2 cellular contexts compared by ENCODE assay signal in the genomic region with DNA sequence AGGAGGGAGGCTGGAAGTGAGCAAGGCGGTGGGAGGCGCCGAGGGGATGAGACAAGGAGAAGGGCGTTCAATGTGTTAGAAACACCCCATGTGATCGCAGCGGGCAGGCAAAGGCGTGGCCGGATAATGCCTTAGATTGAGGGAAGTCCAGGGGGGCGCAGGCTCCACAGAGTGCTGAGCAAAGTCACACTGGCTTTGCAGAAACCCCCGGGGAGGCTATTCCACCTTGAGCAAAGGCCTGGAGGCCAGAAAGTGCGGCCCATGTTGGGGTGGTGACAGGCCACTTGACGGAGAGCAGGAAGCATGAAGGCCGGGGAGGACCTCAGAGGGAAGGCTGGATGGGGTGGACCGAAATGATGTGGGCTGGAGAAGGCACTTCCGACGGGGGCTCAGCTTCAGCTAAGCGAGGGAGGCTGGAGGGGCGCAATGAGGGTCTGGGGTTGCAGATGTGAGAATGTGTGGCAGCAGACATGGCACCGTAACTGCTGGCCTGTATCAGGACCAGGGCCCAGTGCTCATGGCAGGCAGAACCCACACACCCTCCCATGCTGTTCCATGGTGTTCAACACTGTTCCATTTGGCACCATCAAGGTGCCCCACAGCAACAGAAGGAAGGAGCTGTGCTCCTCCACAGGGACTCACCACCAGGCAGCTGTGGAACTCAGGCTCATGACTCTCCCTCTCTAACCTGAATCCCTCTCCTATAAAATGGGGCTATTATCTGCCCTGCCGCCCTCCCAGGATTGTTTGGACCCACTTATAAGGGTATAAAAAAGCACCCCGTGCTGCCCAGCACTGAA.
TF ChIP-seq lines count a peak whose summit lies in the region.

No MANE protein-coding gene starts in this region.

TF ChIP-seq in SK-N-SH, 30 proteins besides CTCF, POLR2A, EP300 and RAD21 (continued from another document):
- TF ChIP-seq, protein P1, sequence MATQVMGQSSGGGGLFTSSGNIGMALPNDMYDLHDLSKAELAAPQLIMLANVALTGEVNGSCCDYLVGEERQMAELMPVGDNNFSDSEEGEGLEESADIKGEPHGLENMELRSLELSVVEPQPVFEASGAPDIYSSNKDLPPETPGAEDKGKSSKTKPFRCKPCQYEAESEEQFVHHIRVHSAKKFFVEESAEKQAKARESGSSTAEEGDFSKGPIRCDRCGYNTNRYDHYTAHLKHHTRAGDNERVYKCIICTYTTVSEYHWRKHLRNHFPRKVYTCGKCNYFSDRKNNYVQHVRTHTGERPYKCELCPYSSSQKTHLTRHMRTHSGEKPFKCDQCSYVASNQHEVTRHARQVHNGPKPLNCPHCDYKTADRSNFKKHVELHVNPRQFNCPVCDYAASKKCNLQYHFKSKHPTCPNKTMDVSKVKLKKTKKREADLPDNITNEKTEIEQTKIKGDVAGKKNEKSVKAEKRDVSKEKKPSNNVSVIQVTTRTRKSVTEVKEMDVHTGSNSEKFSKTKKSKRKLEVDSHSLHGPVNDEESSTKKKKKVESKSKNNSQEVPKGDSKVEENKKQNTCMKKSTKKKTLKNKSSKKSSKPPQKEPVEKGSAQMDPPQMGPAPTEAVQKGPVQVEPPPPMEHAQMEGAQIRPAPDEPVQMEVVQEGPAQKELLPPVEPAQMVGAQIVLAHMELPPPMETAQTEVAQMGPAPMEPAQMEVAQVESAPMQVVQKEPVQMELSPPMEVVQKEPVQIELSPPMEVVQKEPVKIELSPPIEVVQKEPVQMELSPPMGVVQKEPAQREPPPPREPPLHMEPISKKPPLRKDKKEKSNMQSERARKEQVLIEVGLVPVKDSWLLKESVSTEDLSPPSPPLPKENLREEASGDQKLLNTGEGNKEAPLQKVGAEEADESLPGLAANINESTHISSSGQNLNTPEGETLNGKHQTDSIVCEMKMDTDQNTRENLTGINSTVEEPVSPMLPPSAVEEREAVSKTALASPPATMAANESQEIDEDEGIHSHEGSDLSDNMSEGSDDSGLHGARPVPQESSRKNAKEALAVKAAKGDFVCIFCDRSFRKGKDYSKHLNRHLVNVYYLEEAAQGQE (IDR thresholded peaks at IDR 0.05; ENCODE audit: low read depth, low read length), result no peak
- TF ChIP-seq SIN3A (IDR thresholded peaks at IDR 0.05; ENCODE audit: borderline replicate concordance, low read depth, low read length) (no peak), JUND (IDR thresholded peaks at IDR 0.05) (no peak), RCOR1 (IDR thresholded peaks at IDR 0.05; ENCODE audit: low read length) (no peak), CHD2 (IDR thresholded peaks at IDR 0.05; ENCODE audit: low read length, partially characterized antibody) (no peak), RXRA (IDR thresholded peaks at IDR 0.05; ENCODE audit: borderline replicate concordance, low read depth) (no peak), NRF1 (IDR thresholded peaks at IDR 0.05; ENCODE audit: low read depth, low read length) (no peak)
- TF ChIP-seq, protein P2, sequence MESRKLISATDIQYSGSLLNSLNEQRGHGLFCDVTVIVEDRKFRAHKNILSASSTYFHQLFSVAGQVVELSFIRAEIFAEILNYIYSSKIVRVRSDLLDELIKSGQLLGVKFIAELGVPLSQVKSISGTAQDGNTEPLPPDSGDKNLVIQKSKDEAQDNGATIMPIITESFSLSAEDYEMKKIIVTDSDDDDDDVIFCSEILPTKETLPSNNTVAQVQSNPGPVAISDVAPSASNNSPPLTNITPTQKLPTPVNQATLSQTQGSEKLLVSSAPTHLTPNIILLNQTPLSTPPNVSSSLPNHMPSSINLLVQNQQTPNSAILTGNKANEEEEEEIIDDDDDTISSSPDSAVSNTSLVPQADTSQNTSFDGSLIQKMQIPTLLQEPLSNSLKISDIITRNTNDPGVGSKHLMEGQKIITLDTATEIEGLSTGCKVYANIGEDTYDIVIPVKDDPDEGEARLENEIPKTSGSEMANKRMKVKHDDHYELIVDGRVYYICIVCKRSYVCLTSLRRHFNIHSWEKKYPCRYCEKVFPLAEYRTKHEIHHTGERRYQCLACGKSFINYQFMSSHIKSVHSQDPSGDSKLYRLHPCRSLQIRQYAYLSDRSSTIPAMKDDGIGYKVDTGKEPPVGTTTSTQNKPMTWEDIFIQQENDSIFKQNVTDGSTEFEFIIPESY (IDR thresholded peaks at IDR 0.05; ENCODE audit: borderline replicate concordance, low read depth), result no peak

TF ChIP-seq in SK-N-SH treated with all-trans-retinoic acid at 6 μM for 48 hours, 23 proteins besides CTCF, POLR2A, EP300 and RAD21 (continued from another document):
- TF ChIP-seq, protein P3, sequence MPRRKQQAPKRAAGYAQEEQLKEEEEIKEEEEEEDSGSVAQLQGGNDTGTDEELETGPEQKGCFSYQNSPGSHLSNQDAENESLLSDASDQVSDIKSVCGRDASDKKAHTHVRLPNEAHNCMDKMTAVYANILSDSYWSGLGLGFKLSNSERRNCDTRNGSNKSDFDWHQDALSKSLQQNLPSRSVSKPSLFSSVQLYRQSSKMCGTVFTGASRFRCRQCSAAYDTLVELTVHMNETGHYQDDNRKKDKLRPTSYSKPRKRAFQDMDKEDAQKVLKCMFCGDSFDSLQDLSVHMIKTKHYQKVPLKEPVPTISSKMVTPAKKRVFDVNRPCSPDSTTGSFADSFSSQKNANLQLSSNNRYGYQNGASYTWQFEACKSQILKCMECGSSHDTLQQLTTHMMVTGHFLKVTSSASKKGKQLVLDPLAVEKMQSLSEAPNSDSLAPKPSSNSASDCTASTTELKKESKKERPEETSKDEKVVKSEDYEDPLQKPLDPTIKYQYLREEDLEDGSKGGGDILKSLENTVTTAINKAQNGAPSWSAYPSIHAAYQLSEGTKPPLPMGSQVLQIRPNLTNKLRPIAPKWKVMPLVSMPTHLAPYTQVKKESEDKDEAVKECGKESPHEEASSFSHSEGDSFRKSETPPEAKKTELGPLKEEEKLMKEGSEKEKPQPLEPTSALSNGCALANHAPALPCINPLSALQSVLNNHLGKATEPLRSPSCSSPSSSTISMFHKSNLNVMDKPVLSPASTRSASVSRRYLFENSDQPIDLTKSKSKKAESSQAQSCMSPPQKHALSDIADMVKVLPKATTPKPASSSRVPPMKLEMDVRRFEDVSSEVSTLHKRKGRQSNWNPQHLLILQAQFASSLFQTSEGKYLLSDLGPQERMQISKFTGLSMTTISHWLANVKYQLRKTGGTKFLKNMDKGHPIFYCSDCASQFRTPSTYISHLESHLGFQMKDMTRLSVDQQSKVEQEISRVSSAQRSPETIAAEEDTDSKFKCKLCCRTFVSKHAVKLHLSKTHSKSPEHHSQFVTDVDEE (CRISPR knock-in tag; IDR thresholded peaks at IDR 0.05), result no peak
- no peak for TF ChIP-seq SNAI2 (CRISPR knock-in tag; IDR thresholded peaks at IDR 0.05)
- no peak for TF ChIP-seq ZFP3 (CRISPR knock-in tag; IDR thresholded peaks at IDR 0.05)
- no peak for TF ChIP-seq RARB (CRISPR knock-in tag; IDR thresholded peaks at IDR 0.05)
- TF ChIP-seq, protein P4, sequence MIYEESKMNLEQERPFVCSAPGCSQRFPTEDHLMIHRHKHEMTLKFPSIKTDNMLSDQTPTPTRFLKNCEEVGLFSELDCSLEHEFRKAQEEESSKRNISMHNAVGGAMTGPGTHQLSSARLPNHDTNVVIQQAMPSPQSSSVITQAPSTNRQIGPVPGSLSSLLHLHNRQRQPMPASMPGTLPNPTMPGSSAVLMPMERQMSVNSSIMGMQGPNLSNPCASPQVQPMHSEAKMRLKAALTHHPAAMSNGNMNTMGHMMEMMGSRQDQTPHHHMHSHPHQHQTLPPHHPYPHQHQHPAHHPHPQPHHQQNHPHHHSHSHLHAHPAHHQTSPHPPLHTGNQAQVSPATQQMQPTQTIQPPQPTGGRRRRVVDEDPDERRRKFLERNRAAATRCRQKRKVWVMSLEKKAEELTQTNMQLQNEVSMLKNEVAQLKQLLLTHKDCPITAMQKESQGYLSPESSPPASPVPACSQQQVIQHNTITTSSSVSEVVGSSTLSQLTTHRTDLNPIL (CRISPR knock-in tag; IDR thresholded peaks at IDR 0.05; ENCODE audit: low read depth), result no peak
- TF ChIP-seq TOX (CRISPR knock-in tag; IDR thresholded peaks at IDR 0.05; ENCODE audit: borderline replicate concordance), result no peak
- TF ChIP-seq, protein P5, sequence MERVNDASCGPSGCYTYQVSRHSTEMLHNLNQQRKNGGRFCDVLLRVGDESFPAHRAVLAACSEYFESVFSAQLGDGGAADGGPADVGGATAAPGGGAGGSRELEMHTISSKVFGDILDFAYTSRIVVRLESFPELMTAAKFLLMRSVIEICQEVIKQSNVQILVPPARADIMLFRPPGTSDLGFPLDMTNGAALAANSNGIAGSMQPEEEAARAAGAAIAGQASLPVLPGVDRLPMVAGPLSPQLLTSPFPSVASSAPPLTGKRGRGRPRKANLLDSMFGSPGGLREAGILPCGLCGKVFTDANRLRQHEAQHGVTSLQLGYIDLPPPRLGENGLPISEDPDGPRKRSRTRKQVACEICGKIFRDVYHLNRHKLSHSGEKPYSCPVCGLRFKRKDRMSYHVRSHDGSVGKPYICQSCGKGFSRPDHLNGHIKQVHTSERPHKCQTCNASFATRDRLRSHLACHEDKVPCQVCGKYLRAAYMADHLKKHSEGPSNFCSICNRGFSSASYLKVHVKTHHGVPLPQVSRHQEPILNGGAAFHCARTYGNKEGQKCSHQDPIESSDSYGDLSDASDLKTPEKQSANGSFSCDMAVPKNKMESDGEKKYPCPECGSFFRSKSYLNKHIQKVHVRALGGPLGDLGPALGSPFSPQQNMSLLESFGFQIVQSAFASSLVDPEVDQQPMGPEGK (CRISPR knock-in tag; IDR thresholded peaks at IDR 0.05; ENCODE audit: borderline replicate concordance), result no peak
- no peak for TF ChIP-seq ZFP30 (CRISPR knock-in tag; IDR thresholded peaks at IDR 0.05)
- TF ChIP-seq CSDC2 (CRISPR knock-in tag; IDR thresholded peaks at IDR 0.05), result no peak
- no peak for TF ChIP-seq BACH2 (CRISPR knock-in tag; IDR thresholded peaks at IDR 0.05; ENCODE audit: borderline replicate concordance)
- no peak for TF ChIP-seq ZNF565 (CRISPR knock-in tag; conservative IDR thresholded peaks at IDR 0.05; ENCODE audit: low read depth)
- TF ChIP-seq OSR1 (CRISPR knock-in tag; IDR thresholded peaks at IDR 0.05), result no peak
- TF ChIP-seq ZC3H10 (CRISPR knock-in tag; IDR thresholded peaks at IDR 0.05), result no peak
- TF ChIP-seq, protein P6, sequence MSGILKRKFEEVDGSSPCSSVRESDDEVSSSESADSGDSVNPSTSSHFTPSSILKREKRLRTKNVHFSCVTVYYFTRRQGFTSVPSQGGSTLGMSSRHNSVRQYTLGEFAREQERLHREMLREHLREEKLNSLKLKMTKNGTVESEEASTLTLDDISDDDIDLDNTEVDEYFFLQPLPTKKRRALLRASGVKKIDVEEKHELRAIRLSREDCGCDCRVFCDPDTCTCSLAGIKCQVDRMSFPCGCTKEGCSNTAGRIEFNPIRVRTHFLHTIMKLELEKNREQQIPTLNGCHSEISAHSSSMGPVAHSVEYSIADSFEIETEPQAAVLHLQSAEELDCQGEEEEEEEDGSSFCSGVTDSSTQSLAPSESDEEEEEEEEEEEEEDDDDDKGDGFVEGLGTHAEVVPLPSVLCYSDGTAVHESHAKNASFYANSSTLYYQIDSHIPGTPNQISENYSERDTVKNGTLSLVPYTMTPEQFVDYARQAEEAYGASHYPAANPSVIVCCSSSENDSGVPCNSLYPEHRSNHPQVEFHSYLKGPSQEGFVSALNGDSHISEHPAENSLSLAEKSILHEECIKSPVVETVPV (CRISPR knock-in tag; IDR thresholded peaks at IDR 0.05), result no peak
